ENCODE assay signal across 18 cellular contexts in the genomic region with DNA sequence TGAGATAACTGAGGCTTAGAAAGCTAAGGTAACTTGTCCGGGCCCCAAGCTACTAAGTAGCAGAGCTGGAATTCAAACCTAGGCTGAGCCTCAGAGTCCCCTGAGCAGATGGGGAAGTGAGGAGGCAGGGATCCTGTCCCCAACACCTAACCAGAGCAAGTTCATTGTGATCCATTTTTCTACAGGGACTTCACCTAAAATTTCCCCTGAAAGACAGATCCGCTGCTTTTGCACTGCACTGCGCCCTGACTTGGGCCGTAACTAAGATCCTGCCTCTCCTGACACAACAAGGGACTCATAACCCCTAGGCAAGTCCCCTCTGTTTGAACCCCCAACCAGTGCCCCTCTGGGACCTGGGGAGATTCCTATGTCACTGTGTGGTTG.
DNase-seq lines count a peak whose midpoint lies in the region; ATAC-seq lines count a peak whose summit lies in the region.
"Had no signal": no experiment of that assay in that cellular context is flagged by ENCODE, and none has a peak within 500 bp of the region (broad histone marks: within the 10 kb centered on the region; RNA-seq: fewer than 3 reads in every experiment).

No MANE protein-coding gene starts in this region.

- ATAC-seq in GM18508 (IDR thresholded peaks at IDR 0.05; ENCODE audit: insufficient read depth, unreplicated experiment) (peak; percentile 17), GM19467 (IDR thresholded peaks at IDR 0.05; ENCODE audit: unreplicated experiment) (peak; percentile 11), HG02870 (IDR thresholded peaks at IDR 0.05; ENCODE audit: unreplicated experiment) (peak; percentile 22), HG03565 (IDR thresholded peaks at IDR 0.05; ENCODE audit: unreplicated experiment) (peak; percentile 23)
- ATAC-seq: body of pancreas, HCT116 had no signal

- DNase-seq in NCI-H446 (lab: John Stamatoyannopoulos, UW) (no peak), NCI-H226 (no peak), GF-D8 (lab: John Stamatoyannopoulos, UW) (no peak), NCI-H82 (lab: John Stamatoyannopoulos, UW) (no peak)
- DNase-seq: activated CD4-positive, alpha-beta T cell treated with anti-CD3 and anti-CD28 coated beads, Interleukin-2, amount 50 U/mL, for 4 hours; activated gamma-delta T cell; body of pancreas; NCI-H1092; NCI-H510A; psoas muscle; stimulated activated CD4-positive, alpha-beta T cell treated with anti-CD3 and anti-CD28 coated beads, Interleukin-2, amount 100 ng/mL, for 24 hours; stimulated activated naive CD4-positive, alpha-beta T cell; T-helper 9 cell had no signal
